1 cellular context compared by ENCODE assay signal in genomic region chr7:2524808-2525140, GRCh38.
TF ChIP-seq lines count a peak whose summit lies in the region.

No MANE protein-coding gene starts in this region.

TF ChIP-seq in HEK293, 187 proteins besides CTCF, POLR2A, EP300 and RAD21 (continued from another document):
- TF ChIP-seq, protein P1, sequence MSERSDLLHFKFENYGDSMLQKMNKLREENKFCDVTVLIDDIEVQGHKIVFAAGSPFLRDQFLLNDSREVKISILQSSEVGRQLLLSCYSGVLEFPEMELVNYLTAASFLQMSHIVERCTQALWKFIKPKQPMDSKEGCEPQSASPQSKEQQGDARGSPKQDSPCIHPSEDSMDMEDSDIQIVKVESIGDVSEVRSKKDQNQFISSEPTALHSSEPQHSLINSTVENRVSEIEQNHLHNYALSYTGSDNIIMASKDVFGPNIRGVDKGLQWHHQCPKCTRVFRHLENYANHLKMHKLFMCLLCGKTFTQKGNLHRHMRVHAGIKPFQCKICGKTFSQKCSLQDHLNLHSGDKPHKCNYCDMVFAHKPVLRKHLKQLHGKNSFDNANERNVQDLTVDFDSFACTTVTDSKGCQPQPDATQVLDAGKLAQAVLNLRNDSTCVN (tag by site-specific recombination; optimal IDR thresholded peaks at IDR 0.05), result no peak
- TF ChIP-seq, protein P2, sequence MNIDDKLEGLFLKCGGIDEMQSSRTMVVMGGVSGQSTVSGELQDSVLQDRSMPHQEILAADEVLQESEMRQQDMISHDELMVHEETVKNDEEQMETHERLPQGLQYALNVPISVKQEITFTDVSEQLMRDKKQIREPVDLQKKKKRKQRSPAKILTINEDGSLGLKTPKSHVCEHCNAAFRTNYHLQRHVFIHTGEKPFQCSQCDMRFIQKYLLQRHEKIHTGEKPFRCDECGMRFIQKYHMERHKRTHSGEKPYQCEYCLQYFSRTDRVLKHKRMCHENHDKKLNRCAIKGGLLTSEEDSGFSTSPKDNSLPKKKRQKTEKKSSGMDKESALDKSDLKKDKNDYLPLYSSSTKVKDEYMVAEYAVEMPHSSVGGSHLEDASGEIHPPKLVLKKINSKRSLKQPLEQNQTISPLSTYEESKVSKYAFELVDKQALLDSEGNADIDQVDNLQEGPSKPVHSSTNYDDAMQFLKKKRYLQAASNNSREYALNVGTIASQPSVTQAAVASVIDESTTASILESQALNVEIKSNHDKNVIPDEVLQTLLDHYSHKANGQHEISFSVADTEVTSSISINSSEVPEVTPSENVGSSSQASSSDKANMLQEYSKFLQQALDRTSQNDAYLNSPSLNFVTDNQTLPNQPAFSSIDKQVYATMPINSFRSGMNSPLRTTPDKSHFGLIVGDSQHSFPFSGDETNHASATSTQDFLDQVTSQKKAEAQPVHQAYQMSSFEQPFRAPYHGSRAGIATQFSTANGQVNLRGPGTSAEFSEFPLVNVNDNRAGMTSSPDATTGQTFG (tag by site-specific recombination; IDR thresholded peaks at IDR 0.05; ENCODE audit: borderline replicate concordance), result no peak
- TF ChIP-seq KLF9 (tag by site-specific recombination; IDR thresholded peaks at IDR 0.05; ENCODE audit: low read depth) (no peak), FEZF1 (tag by site-specific recombination; IDR thresholded peaks at IDR 0.05) (no peak), SCRT2 (tag by site-specific recombination; IDR thresholded peaks at IDR 0.05) (peak; percentile 74), ZNF785 (tag by site-specific recombination; IDR thresholded peaks at IDR 0.05) (no peak), ZNF335 (tag by site-specific recombination; conservative IDR thresholded peaks at IDR 0.05) (no peak), KLF1 (tag by site-specific recombination; IDR thresholded peaks at IDR 0.05) (peak; percentile 77), EGR2 (tag by site-specific recombination; IDR thresholded peaks at IDR 0.05; ENCODE audit: low read depth) (no peak), ZBTB20 (tag by site-specific recombination; IDR thresholded peaks at IDR 0.05) (no peak), ZIC2 (tag by site-specific recombination; IDR thresholded peaks at IDR 0.05) (no peak), ZFP37 (tag by site-specific recombination; IDR thresholded peaks at IDR 0.05) (no peak), YY1 (tag by site-specific recombination; IDR thresholded peaks at IDR 0.05) (no peak), ZNF366 (tag by site-specific recombination; conservative IDR thresholded peaks at IDR 0.05) (no peak)
- TF ChIP-seq, protein P3, sequence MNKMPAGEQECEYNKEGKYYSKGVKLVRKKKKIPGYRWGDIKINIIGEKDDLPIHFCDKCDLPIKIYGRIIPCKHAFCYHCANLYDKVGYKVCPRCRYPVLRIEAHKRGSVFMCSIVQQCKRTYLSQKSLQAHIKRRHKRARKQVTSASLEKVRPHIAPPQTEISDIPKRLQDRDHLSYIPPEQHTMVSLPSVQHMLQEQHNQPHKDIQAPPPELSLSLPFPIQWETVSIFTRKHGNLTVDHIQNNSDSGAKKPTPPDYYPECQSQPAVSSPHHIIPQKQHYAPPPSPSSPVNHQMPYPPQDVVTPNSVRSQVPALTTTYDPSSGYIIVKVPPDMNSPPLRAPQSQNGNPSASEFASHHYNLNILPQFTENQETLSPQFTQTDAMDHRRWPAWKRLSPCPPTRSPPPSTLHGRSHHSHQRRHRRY (tag by site-specific recombination; IDR thresholded peaks at IDR 0.05), result no peak
- TF ChIP-seq, protein P4, sequence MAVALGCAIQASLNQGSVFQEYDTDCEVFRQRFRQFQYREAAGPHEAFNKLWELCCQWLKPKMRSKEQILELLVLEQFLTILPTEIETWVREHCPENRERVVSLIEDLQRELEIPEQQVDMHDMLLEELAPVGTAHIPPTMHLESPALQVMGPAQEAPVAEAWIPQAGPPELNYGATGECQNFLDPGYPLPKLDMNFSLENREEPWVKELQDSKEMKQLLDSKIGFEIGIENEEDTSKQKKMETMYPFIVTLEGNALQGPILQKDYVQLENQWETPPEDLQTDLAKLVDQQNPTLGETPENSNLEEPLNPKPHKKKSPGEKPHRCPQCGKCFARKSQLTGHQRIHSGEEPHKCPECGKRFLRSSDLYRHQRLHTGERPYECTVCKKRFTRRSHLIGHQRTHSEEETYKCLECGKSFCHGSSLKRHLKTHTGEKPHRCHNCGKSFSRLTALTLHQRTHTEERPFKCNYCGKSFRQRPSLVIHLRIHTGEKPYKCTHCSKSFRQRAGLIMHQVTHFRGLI (tag by site-specific recombination; IDR thresholded peaks at IDR 0.05), result peak; percentile 56; the same call in 1 of the 2 replicates
